Comparison of ENCODE assay signal across 8 cellular contexts in genomic region chr6:45423901-45424627, GRCh38. TPM values are rescaled to one million over a fixed set of nuclear protein-coding genes. Genes with fewer than 3 reads are reported as not detected.
DNase-seq lines count a peak whose midpoint lies in the region; ATAC-seq and TF ChIP-seq lines count a peak whose summit lies in the region.

No MANE protein-coding gene starts in this region.

- peak overlapping the region; percentile 46 for H3K27ac ChIP-seq in CD4-positive, alpha-beta T cell (ENCODE audit: low read depth, low read length)
- H3K27ac ChIP-seq in OCI-LY7 (ENCODE audit: low read depth, low read length, poor library complexity, severe bottlenecking) (no peak overlapping the region), tibial nerve (peak overlapping the region; percentile 69 to 97 (median 94))

- intact Hi-C loops in CD4-positive, alpha-beta T cell (cut with DNase I, micrococcal nuclease): loop anchor here (5.0 kb wide), 3 partner anchors 163 to 492 kb away; no protein-coding TSS in a partner anchor
- intact Hi-C loops in OCI-LY7 (cut with micrococcal nuclease; ENCODE audit: unreplicated experiment): loop anchor here (5.0 to 10.0 kb wide), 3 partner anchors 47 to 501 kb away; partner anchors contain the start of gene SUPT3H
- intact Hi-C loops in dendritic cell treated with granulocyte-macrophage colony-stimulating factor and Interleukin-4, amounts not matched to agents 40 ng/mL and 50 ng/mL, for 4 days (cut with micrococcal nuclease): loop anchor here (5.0 kb wide), 2 partner anchors 47 to 53 kb away; partner anchors contain the start of gene SUPT3H

- CTCF ChIA-PET in CD4-positive, alpha-beta T cell (lab: Charles Lee): interaction anchor here (0.9 kb wide), 1 partner anchor 10 kb away, joined by 3 read pairs; no protein-coding TSS in a partner anchor
- CTCF ChIA-PET in OCI-LY7 (lab: Charles Lee; ENCODE audit: unreplicated experiment): no interaction called here

- peaks cover 34% of the 10 kb centered on the region for H3K4me1 ChIP-seq in OCI-LY7 (ENCODE audit: insufficient read depth, low read length, poor library complexity, severe bottlenecking)
- H3K4me1 ChIP-seq in mononuclear cell (ENCODE audit: insufficient read depth, low read length): peaks cover 49% of the 10 kb centered on the region
- peaks cover 0 to 62% (median 10%) of the 10 kb centered on the region in 4 donors for H3K4me1 ChIP-seq in tibial nerve

- TF ChIP-seq CTCF in CD4-positive, alpha-beta T cell (IDR thresholded peaks at IDR 0.05): no peak
- TF ChIP-seq CTCF in OCI-LY7 (conservative IDR thresholded peaks at IDR 0.05; ENCODE audit: low read length) (no peak), tibial nerve (IDR thresholded peaks at IDR 0.05) (no peak)

- peak overlapping the region; percentile 87 for H3K4me3 Mint-ChIP-seq in CD4-positive, alpha-beta T cell
- H3K4me3 Mint-ChIP-seq in dendritic cell treated with granulocyte-macrophage colony-stimulating factor and Interleukin-4, amounts not matched to agents 40 ng/mL and 50 ng/mL, for 4 days: peak overlapping the region; percentile 99

- H3K9me3 Mint-ChIP-seq in CD4-positive, alpha-beta T cell: no peaks in the 10 kb centered on the region
- H3K9me3 Mint-ChIP-seq in dendritic cell treated with granulocyte-macrophage colony-stimulating factor and Interleukin-4, amounts not matched to agents 40 ng/mL and 50 ng/mL, for 4 days: no peaks in the 10 kb centered on the region

- TF ChIP-seq POLR2A in tibial nerve (IDR thresholded peaks at IDR 0.05): no peak

- peaks cover 24% of the 10 kb centered on the region for H3K27me3 ChIP-seq in CD4-positive, alpha-beta T cell (ENCODE audit: control insufficient read depth, insufficient read depth, low read length)
- H3K27me3 ChIP-seq in mononuclear cell (ENCODE audit: insufficient read depth, low read length) (peaks cover 20% of the 10 kb centered on the region), tibial nerve (peaks cover 0 to 13% of the 10 kb centered on the region in 2 donors)

- H3K4me1 Mint-ChIP-seq in CD4-positive, alpha-beta T cell (ENCODE audit: low read depth): peaks cover 54% of the 10 kb centered on the region
- peaks cover 57% of the 10 kb centered on the region for H3K4me1 Mint-ChIP-seq in dendritic cell treated with granulocyte-macrophage colony-stimulating factor and Interleukin-4, amounts not matched to agents 40 ng/mL and 50 ng/mL, for 4 days (ENCODE audit: low read depth)

- 0 out of 2 replicates have a peak overlapping the region, but pooled peaks have one; percentile 8 for H3K4me2 ChIP-seq in OCI-LY7 (ENCODE audit: low read length)

- no peak for ATAC-seq in CD4-positive, alpha-beta T cell (ENCODE audit: poor library complexity)

- POLR2A ChIA-PET in CD4-positive, alpha-beta T cell (lab: Charles Lee): interaction anchor here (0.7 to 2.5 kb wide), 2 partner anchors 13 to 491 kb away, joined by 3 to 9 read pairs; no protein-coding TSS in a partner anchor
- POLR2A ChIA-PET in OCI-LY7 (lab: Charles Lee): interaction anchor here (0.5 to 0.7 kb wide), 3 partner anchors 48 to 175 kb away, joined by 3 to 5 read pairs (median 3); no protein-coding TSS in a partner anchor

- in situ Hi-C loops in G401 (cut with HindIII; ENCODE audit: low sequenced_read_pairs): no loop called here

- H3K9me3 ChIP-seq in CD4-positive, alpha-beta T cell (ENCODE audit: control insufficient read depth, low read length): no peaks in the 10 kb centered on the region
- no peaks in the 10 kb centered on the region for H3K9me3 ChIP-seq in OCI-LY7 (ENCODE audit: low read length)
- no peaks in the 10 kb centered on the region for H3K9me3 ChIP-seq in mononuclear cell (ENCODE audit: low read depth, low read length)
- H3K9me3 ChIP-seq in tibial nerve: no peaks in the 10 kb centered on the region

- H3K9me2 ChIP-seq in OCI-LY7 (ENCODE audit: insufficient read depth, low read length): no peaks in the 10 kb centered on the region

- peak in 1 of 10 experiments; percentile 16 for DNase-seq in CD4-positive, alpha-beta T cell
- DNase-seq in OCI-LY7 (ENCODE audit: low spot score): no peak
- DNase-seq in tibial nerve (ENCODE audit: low spot score in 2 of 2): no peak
- no peak for DNase-seq in DMS 273 treated with DMSO at 0.1 percent for 48 hours (lab: John Stamatoyannopoulos, UW)
- DNase-seq in NCI-H1436 treated with DMSO at 0.1 percent for 48 hours (lab: John Stamatoyannopoulos, UW): no peak
- no peak for DNase-seq in G401 (ENCODE audit: low spot score)

- no peak overlapping the region for H2AFZ ChIP-seq in OCI-LY7 (ENCODE audit: low read length)

- WGBS in tibial nerve, 2 donors: 34 to 36% methylated on average over 28 to 30 of the region's 30 CpGs

- H3K36me3 Mint-ChIP-seq in CD4-positive, alpha-beta T cell (ENCODE audit: low read depth): peaks cover 21% of the 10 kb centered on the region
- H3K36me3 Mint-ChIP-seq in dendritic cell treated with granulocyte-macrophage colony-stimulating factor and Interleukin-4, amounts not matched to agents 40 ng/mL and 50 ng/mL, for 4 days (ENCODE audit: low read depth): peaks cover 31% of the 10 kb centered on the region

- H3K36me3 ChIP-seq in OCI-LY7 (ENCODE audit: insufficient read depth, low read length): no peaks in the 10 kb centered on the region
- H3K36me3 ChIP-seq in tibial nerve: no peaks in the 10 kb centered on the region

- TF ChIP-seq EP300 in tibial nerve (IDR thresholded peaks at IDR 0.05): no peak

- H3K4me3 ChIP-seq in OCI-LY7 (ENCODE audit: low read depth, low read length, poor library complexity, severe bottlenecking): no peak overlapping the region
- H3K4me3 ChIP-seq in mononuclear cell (ENCODE audit: low read length): peak overlapping the region; percentile 79
- H3K4me3 ChIP-seq in tibial nerve: peak overlapping the region; percentile 60 to 87 (median 72)

- H3K27me3 Mint-ChIP-seq in CD4-positive, alpha-beta T cell: peaks cover 35% of the 10 kb centered on the region
- H3K27me3 Mint-ChIP-seq in dendritic cell treated with granulocyte-macrophage colony-stimulating factor and Interleukin-4, amounts not matched to agents 40 ng/mL and 50 ng/mL, for 4 days: peaks cover 14% of the 10 kb centered on the region

- no peaks in the 10 kb centered on the region for H4K20me1 ChIP-seq in OCI-LY7 (ENCODE audit: insufficient read depth, low read length)

- no peaks in the 10 kb centered on the region for H3K79me2 ChIP-seq in OCI-LY7 (ENCODE audit: insufficient read depth, low read depth, low read length)

- BruUV-seq in OCI-LY7 (replicated peaks; lab: Mats Ljungman, UMichigan): no TSS peak

- peak overlapping the region; percentile 79 for H3K27ac Mint-ChIP-seq in CD4-positive, alpha-beta T cell
- H3K27ac Mint-ChIP-seq in dendritic cell treated with granulocyte-macrophage colony-stimulating factor and Interleukin-4, amounts not matched to agents 40 ng/mL and 50 ng/mL, for 4 days: peak overlapping the region; percentile 96

RNA-seq across cellular contexts. Expression of gene SUPT3H, which starts 46.3 kb away (rescaled TPM):
- total RNA-seq in CD4-positive, alpha-beta T cell: 10 to 100 TPM in 1 of 2 experiments, 1 to 10 TPM in 1; 8.9 to 10.5 TPM
- 0.44 and 1.1 TPM in 2 replicates for total RNA-seq in OCI-LY7 (2014; rRNA removed; shearing (Covaris generic))
- total RNA-seq in OCI-LY7 (2022) (6.6 and 7.1 TPM in 2 replicates), mononuclear cell (7.1 TPM), tibial nerve (10 to 100 TPM in 3 of 4 donors, 1 to 10 TPM in 1; 6.6 to 16.5 (median 14.8) TPM)
- 10.9 and 24.7 TPM in 2 replicates for total RNA-seq in G401 (2014; rRNA removed; shearing (Covaris generic))
